Comparison of ENCODE assay signal across 1 cellular context in the genomic region with DNA sequence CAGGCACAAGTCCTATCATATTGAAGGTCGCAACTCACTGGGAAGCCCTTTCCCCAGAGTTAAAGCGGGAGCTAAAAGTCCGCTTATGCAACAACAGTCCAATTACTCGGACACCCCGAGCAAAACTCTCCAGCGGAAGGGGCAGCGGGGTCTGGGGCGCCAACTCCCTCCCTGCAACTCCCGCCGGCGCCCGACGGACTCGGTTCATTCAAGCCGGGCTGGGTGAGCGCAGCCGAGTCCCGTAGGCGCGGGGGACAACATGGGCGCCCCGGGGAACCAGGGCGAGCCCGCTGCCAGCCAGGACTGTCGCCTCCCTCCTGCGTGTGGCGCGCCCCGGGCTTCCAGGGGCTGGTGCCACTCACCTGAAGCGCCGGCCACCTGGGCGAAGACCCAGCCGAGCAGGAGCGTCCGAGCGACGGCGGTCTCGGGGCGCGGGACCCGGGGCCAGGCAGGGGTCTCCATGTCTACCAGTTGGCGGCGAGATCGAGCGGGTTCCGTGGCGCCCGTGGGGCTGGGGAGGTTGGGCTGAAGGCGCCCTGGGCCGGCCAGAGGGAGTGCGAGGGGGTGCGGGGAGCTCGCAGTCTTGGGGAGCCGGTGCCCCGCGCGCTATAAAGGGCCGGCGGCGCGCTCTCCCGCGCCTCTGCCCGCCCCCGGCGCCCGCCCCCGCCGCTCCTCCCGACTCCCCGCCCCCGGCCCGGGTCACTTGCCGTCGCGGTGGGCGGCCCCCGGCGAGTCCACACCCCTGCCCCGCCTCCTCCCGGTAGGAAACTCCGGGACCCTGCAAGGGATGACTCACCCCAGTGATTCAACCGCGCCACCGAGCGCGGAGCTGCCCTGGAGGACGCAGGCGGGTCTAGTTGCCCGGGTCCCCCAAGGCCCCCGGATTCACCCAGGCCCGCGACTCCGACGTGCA.
A peak's percentile ranks its signal among the peaks of the same experiment; 100 is the strongest.
TF ChIP-seq lines count a peak whose summit lies in the region.

A gene (minus strand): TSS at position 585 of the 913 bp plus-strand sequence. CDS start 123 bp downstream, at position 462.

TF ChIP-seq in HepG2, 621 proteins besides CTCF, POLR2A, EP300 and RAD21 (continued from another document and continues in another):
- TF ChIP-seq MTA1 (CRISPR knock-in tag; IDR thresholded peaks at IDR 0.05; ENCODE audit: borderline replicate concordance) (peak; percentile 42; the same call in 1 of the 2 replicates), GZF1 (CRISPR knock-in tag; IDR thresholded peaks at IDR 0.05) (no peak), DNMT3B (CRISPR knock-in tag; conservative IDR thresholded peaks at IDR 0.05) (no peak), MED8 (CRISPR knock-in tag; IDR thresholded peaks at IDR 0.05; ENCODE audit: insufficient replicate concordance) (no peak), ZNF75D (CRISPR knock-in tag; IDR thresholded peaks at IDR 0.05; ENCODE audit: borderline replicate concordance) (no peak), EEA1 (CRISPR knock-in tag; IDR thresholded peaks at IDR 0.05; ENCODE audit: borderline replicate concordance) (no peak), ZNF383 (CRISPR knock-in tag; IDR thresholded peaks at IDR 0.05; ENCODE audit: borderline replicate concordance) (no peak), XBP1 (CRISPR knock-in tag; IDR thresholded peaks at IDR 0.05) (no peak), FOXA3 (CRISPR knock-in tag; IDR thresholded peaks at IDR 0.05) (peak; percentile 24; the same call in 1 of the 2 replicates), ZNF589 (CRISPR knock-in tag; conservative IDR thresholded peaks at IDR 0.05) (no peak), KLF9 (CRISPR knock-in tag; IDR thresholded peaks at IDR 0.05; ENCODE audit: low read depth) (no peak), XRCC5 (optimal IDR thresholded peaks at IDR 0.05; ENCODE audit: low read length) (no peak), SMARCC2 (IDR thresholded peaks at IDR 0.05) (no peak), RAD51 (IDR thresholded peaks at IDR 0.05; ENCODE audit: borderline replicate concordance) (no peak), POLR2AphosphoS5 (IDR thresholded peaks at IDR 0.05; ENCODE audit: low read depth, low read length) (peak; percentile 77), KMT2A (CRISPR knock-in tag; IDR thresholded peaks at IDR 0.05) (peak; percentile 58), MXI1 (IDR thresholded peaks at IDR 0.05; ENCODE audit: borderline replicate concordance, low read depth, low read length) (no peak; the same call in 2 of the 3 replicates), POLR2G (IDR thresholded peaks at IDR 0.05; ENCODE audit: low read depth, low read length) (peak; percentile 56; the same call in 1 of the 2 replicates), ZNF274 (CRISPR knock-in tag; IDR thresholded peaks at IDR 0.05) (no peak), PRMT3 (CRISPR knock-in tag; IDR thresholded peaks at IDR 0.05; ENCODE audit: borderline replicate concordance, low read depth) (no peak), ZNF678 (CRISPR knock-in tag; IDR thresholded peaks at IDR 0.05) (no peak), ZKSCAN1 (IDR thresholded peaks at IDR 0.05; ENCODE audit: low read length) (no peak), SMARCE1 (IDR thresholded peaks at IDR 0.05; ENCODE audit: borderline replicate concordance) (no peak), HMGA1 (CRISPR knock-in tag; conservative IDR thresholded peaks at IDR 0.05) (no peak), NR3C1 (CRISPR knock-in tag; IDR thresholded peaks at IDR 0.05) (no peak), SRSF1 (optimal IDR thresholded peaks at IDR 0.05; ENCODE audit: low read depth, low read length) (peak; percentile 19), RORA (CRISPR knock-in tag; IDR thresholded peaks at IDR 0.05) (no peak), MYC (CRISPR knock-in tag; IDR thresholded peaks at IDR 0.05; ENCODE audit: borderline replicate concordance) (peak; percentile 33; the same call in 1 of the 2 replicates), GATAD2A (CRISPR knock-in tag; IDR thresholded peaks at IDR 0.05) (peak; percentile 50; the same call in 1 of the 2 replicates), ZBTB8A (CRISPR knock-in tag; IDR thresholded peaks at IDR 0.05; ENCODE audit: borderline replicate concordance, low read depth) (no peak), ZIK1 (CRISPR knock-in tag; IDR thresholded peaks at IDR 0.05; ENCODE audit: borderline replicate concordance, low read depth) (no peak), ATF7 (IDR thresholded peaks at IDR 0.05) (no peak), ATF7 (CRISPR knock-in tag; IDR thresholded peaks at IDR 0.05) (no peak)
- TF ChIP-seq, protein P1, sequence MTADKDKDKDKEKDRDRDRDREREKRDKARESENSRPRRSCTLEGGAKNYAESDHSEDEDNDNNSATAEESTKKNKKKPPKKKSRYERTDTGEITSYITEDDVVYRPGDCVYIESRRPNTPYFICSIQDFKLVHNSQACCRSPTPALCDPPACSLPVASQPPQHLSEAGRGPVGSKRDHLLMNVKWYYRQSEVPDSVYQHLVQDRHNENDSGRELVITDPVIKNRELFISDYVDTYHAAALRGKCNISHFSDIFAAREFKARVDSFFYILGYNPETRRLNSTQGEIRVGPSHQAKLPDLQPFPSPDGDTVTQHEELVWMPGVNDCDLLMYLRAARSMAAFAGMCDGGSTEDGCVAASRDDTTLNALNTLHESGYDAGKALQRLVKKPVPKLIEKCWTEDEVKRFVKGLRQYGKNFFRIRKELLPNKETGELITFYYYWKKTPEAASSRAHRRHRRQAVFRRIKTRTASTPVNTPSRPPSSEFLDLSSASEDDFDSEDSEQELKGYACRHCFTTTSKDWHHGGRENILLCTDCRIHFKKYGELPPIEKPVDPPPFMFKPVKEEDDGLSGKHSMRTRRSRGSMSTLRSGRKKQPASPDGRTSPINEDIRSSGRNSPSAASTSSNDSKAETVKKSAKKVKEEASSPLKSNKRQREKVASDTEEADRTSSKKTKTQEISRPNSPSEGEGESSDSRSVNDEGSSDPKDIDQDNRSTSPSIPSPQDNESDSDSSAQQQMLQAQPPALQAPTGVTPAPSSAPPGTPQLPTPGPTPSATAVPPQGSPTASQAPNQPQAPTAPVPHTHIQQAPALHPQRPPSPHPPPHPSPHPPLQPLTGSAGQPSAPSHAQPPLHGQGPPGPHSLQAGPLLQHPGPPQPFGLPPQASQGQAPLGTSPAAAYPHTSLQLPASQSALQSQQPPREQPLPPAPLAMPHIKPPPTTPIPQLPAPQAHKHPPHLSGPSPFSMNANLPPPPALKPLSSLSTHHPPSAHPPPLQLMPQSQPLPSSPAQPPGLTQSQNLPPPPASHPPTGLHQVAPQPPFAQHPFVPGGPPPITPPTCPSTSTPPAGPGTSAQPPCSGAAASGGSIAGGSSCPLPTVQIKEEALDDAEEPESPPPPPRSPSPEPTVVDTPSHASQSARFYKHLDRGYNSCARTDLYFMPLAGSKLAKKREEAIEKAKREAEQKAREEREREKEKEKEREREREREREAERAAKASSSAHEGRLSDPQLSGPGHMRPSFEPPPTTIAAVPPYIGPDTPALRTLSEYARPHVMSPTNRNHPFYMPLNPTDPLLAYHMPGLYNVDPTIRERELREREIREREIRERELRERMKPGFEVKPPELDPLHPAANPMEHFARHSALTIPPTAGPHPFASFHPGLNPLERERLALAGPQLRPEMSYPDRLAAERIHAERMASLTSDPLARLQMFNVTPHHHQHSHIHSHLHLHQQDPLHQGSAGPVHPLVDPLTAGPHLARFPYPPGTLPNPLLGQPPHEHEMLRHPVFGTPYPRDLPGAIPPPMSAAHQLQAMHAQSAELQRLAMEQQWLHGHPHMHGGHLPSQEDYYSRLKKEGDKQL (CRISPR knock-in tag; IDR thresholded peaks at IDR 0.05; ENCODE audit: low read depth), result no peak
- TF ChIP-seq, protein P2, sequence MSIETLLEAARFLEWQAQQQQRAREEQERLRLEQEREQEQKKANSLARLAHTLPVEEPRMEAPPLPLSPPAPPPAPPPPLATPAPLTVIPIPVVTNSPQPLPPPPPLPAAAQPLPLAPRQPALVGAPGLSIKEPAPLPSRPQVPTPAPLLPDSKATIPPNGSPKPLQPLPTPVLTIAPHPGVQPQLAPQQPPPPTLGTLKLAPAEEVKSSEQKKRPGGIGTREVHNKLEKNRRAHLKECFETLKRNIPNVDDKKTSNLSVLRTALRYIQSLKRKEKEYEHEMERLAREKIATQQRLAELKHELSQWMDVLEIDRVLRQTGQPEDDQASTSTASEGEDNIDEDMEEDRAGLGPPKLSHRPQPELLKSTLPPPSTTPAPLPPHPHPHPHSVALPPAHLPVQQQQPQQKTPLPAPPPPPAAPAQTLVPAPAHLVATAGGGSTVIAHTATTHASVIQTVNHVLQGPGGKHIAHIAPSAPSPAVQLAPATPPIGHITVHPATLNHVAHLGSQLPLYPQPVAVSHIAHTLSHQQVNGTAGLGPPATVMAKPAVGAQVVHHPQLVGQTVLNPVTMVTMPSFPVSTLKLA (IDR thresholded peaks at IDR 0.05), result no peak
- TF ChIP-seq, protein P3, sequence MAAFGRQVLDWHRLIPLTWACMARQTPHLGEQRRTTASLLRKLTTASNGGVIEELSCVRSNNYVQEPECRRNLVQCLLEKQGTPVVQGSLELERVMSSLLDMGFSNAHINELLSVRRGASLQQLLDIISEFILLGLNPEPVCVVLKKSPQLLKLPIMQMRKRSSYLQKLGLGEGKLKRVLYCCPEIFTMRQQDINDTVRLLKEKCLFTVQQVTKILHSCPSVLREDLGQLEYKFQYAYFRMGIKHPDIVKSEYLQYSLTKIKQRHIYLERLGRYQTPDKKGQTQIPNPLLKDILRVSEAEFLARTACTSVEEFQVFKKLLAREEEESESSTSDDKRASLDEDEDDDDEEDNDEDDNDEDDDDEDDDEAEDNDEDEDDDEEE (CRISPR knock-in tag; IDR thresholded peaks at IDR 0.05), result 0 out of 2 replicates have a peak, but pooled peaks have one; percentile 34
- TF ChIP-seq, protein P4, sequence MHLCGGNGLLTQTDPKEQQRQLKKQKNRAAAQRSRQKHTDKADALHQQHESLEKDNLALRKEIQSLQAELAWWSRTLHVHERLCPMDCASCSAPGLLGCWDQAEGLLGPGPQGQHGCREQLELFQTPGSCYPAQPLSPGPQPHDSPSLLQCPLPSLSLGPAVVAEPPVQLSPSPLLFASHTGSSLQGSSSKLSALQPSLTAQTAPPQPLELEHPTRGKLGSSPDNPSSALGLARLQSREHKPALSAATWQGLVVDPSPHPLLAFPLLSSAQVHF (CRISPR knock-in tag; IDR thresholded peaks at IDR 0.05), result peak; percentile 70; the same call in 1 of the 2 replicates
- TF ChIP-seq, protein P5, sequence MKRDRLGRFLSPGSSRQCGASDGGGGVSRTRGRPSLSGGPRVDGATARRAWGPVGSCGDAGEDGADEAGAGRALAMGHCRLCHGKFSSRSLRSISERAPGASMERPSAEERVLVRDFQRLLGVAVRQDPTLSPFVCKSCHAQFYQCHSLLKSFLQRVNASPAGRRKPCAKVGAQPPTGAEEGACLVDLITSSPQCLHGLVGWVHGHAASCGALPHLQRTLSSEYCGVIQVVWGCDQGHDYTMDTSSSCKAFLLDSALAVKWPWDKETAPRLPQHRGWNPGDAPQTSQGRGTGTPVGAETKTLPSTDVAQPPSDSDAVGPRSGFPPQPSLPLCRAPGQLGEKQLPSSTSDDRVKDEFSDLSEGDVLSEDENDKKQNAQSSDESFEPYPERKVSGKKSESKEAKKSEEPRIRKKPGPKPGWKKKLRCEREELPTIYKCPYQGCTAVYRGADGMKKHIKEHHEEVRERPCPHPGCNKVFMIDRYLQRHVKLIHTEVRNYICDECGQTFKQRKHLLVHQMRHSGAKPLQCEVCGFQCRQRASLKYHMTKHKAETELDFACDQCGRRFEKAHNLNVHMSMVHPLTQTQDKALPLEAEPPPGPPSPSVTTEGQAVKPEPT (CRISPR knock-in tag; IDR thresholded peaks at IDR 0.05; ENCODE audit: low read depth), result no peak
- TF ChIP-seq, protein P6, sequence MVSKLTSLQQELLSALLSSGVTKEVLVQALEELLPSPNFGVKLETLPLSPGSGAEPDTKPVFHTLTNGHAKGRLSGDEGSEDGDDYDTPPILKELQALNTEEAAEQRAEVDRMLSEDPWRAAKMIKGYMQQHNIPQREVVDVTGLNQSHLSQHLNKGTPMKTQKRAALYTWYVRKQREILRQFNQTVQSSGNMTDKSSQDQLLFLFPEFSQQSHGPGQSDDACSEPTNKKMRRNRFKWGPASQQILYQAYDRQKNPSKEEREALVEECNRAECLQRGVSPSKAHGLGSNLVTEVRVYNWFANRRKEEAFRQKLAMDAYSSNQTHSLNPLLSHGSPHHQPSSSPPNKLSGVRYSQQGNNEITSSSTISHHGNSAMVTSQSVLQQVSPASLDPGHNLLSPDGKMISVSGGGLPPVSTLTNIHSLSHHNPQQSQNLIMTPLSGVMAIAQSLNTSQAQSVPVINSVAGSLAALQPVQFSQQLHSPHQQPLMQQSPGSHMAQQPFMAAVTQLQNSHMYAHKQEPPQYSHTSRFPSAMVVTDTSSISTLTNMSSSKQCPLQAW (CRISPR knock-in tag; IDR thresholded peaks at IDR 0.05), result 0 out of 2 replicates have a peak, but pooled peaks have one; percentile 44
- TF ChIP-seq, protein P7, sequence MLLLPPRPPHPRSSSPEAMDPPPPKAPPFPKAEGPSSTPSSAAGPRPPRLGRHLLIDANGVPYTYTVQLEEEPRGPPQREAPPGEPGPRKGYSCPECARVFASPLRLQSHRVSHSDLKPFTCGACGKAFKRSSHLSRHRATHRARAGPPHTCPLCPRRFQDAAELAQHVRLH (CRISPR knock-in tag; IDR thresholded peaks at IDR 0.05; ENCODE audit: borderline replicate concordance, low read depth), result peak; percentile 64; the same call in 1 of the 2 replicates
- TF ChIP-seq, protein P8, sequence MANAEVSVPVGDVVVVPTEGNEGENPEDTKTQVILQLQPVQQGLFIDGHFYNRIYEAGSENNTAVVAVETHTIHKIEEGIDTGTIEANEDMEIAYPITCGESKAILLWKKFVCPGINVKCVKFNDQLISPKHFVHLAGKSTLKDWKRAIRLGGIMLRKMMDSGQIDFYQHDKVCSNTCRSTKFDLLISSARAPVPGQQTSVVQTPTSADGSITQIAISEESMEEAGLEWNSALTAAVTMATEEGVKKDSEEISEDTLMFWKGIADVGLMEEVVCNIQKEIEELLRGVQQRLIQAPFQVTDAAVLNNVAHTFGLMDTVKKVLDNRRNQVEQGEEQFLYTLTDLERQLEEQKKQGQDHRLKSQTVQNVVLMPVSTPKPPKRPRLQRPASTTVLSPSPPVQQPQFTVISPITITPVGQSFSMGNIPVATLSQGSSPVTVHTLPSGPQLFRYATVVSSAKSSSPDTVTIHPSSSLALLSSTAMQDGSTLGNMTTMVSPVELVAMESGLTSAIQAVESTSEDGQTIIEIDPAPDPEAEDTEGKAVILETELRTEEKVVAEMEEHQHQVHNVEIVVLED (CRISPR knock-in tag; IDR thresholded peaks at IDR 0.05; ENCODE audit: borderline replicate concordance), result no peak; the same call in 1 of the 2 replicates
- TF ChIP-seq, protein P9, sequence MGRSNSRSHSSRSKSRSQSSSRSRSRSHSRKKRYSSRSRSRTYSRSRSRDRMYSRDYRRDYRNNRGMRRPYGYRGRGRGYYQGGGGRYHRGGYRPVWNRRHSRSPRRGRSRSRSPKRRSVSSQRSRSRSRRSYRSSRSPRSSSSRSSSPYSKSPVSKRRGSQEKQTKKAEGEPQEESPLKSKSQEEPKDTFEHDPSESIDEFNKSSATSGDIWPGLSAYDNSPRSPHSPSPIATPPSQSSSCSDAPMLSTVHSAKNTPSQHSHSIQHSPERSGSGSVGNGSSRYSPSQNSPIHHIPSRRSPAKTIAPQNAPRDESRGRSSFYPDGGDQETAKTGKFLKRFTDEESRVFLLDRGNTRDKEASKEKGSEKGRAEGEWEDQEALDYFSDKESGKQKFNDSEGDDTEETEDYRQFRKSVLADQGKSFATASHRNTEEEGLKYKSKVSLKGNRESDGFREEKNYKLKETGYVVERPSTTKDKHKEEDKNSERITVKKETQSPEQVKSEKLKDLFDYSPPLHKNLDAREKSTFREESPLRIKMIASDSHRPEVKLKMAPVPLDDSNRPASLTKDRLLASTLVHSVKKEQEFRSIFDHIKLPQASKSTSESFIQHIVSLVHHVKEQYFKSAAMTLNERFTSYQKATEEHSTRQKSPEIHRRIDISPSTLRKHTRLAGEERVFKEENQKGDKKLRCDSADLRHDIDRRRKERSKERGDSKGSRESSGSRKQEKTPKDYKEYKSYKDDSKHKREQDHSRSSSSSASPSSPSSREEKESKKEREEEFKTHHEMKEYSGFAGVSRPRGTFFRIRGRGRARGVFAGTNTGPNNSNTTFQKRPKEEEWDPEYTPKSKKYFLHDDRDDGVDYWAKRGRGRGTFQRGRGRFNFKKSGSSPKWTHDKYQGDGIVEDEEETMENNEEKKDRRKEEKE (IDR thresholded peaks at IDR 0.05), result no peak
